In the genomic region with DNA sequence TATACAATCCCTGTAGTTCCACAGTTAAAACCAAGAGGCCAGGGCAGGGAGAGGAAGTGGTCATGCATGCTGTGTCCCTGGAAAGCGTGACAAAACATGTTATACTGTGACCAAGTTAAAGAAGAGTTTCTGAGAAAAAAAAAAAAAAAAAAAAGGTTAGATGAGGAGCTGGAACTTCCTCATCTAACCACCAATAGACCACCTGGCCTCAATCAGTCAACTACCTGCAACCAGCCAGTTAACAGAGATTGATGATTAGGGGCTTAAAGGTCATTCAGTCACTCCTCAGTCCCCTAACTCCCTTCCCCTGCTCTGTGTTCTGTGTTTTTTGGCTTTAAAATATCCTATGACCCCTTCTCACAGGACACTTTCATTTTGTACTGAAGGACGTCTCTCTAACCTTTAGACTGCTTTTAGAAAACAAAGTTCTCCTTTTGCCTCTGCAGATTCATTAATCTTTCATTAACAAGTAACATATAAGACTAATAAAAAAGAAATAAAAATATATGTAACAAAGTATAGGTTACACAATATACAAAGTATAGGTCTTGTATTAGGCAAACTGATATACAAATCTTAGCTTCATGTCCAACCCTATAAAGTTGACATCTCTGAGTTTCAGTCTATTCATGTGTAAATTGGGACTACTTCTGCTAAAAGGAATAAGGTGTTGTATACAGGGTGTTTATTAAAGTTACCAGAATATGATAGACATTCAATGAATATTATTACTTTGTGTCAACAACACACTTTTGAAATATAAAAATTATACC, we compare ENCODE assay signal across 1 cellular context.
TF ChIP-seq lines count a peak whose summit lies in the region.

No MANE protein-coding gene starts in this region.

TF ChIP-seq in WTC11, 78 proteins besides CTCF, POLR2A, EP300 and RAD21 (continued from another document):
- TF ChIP-seq, protein P1, sequence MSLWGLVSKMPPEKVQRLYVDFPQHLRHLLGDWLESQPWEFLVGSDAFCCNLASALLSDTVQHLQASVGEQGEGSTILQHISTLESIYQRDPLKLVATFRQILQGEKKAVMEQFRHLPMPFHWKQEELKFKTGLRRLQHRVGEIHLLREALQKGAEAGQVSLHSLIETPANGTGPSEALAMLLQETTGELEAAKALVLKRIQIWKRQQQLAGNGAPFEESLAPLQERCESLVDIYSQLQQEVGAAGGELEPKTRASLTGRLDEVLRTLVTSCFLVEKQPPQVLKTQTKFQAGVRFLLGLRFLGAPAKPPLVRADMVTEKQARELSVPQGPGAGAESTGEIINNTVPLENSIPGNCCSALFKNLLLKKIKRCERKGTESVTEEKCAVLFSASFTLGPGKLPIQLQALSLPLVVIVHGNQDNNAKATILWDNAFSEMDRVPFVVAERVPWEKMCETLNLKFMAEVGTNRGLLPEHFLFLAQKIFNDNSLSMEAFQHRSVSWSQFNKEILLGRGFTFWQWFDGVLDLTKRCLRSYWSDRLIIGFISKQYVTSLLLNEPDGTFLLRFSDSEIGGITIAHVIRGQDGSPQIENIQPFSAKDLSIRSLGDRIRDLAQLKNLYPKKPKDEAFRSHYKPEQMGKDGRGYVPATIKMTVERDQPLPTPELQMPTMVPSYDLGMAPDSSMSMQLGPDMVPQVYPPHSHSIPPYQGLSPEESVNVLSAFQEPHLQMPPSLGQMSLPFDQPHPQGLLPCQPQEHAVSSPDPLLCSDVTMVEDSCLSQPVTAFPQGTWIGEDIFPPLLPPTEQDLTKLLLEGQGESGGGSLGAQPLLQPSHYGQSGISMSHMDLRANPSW (CRISPR knock-in tag; conservative IDR thresholded peaks at IDR 0.05; ENCODE audit: low read depth): no peak
